ENCODE assay signal across 26 cellular contexts in genomic region chr6:142740449-142740848, GRCh38.
"Had no signal": no experiment of that assay in that cellular context is flagged by ENCODE, and none has a peak within 500 bp of the region (broad histone marks: within the 10 kb centered on the region; RNA-seq: fewer than 3 reads in every experiment).

No MANE protein-coding gene starts in this region.

- H3K27ac ChIP-seq: brain microvascular endothelial cell, esophagus muscularis mucosa, gastroesophageal sphincter, parathyroid adenoma, upper lobe of left lung, WERI-Rb-1 had no signal

- H3K4me3 ChIP-seq: esophagus muscularis mucosa, gastroesophageal sphincter, upper lobe of left lung had no signal

- H3K27me3 ChIP-seq: brain microvascular endothelial cell, esophagus muscularis mucosa, gastroesophageal sphincter, upper lobe of left lung had no signal

- FAIRE-seq: colon, TTC549 had no signal

- H3K9me3 ChIP-seq: esophagus muscularis mucosa, gastroesophageal sphincter, upper lobe of left lung had no signal

- ATAC-seq: activated CD8-positive, alpha-beta memory T cell treated with anti-CD3 and anti-CD28 coated beads, Interleukin-2, amount 10 ng/mL, durations not matched to agents 7 days and 5 days; activated CD8-positive, alpha-beta T cell treated with anti-CD3 and anti-CD28 coated beads for 36 hours; effector memory CD8-positive, alpha-beta T cell; gastroesophageal sphincter; left cardiac atrium; right cardiac atrium; stimulated activated naive CD8-positive, alpha-beta T cell treated with anti-CD3 and anti-CD28 coated beads, Interleukin-15, Interleukin-2, amounts not matched to agents 100 U/mL and 50 U/mL, for 24 hours had no signal

- H2AFZ ChIP-seq: parathyroid adenoma had no signal

- H3K36me3 ChIP-seq: brain microvascular endothelial cell, esophagus muscularis mucosa, gastroesophageal sphincter, upper lobe of left lung, WERI-Rb-1 had no signal

- H3K79me2 ChIP-seq: parathyroid adenoma had no signal

- H3K4me1 ChIP-seq: esophagus muscularis mucosa, gastroesophageal sphincter, parathyroid adenoma, upper lobe of left lung had no signal

- DNase-seq: activated CD4-positive, alpha-beta T cell treated with anti-CD3 and anti-CD28 coated beads, Interleukin-2, amount 10 ng/mL, durations not matched to agents 7 days and 5 days; activated CD4-positive, CD25-positive, alpha-beta regulatory T cell treated with anti-CD3 and anti-CD28 coated beads, Interleukin-2, amount 50 U/mL, for 72 hours; activated CD8-positive, alpha-beta memory T cell treated with anti-CD3 and anti-CD28 coated beads, Interleukin-2, amount 10 ng/mL, durations not matched to agents 7 days and 5 days; activated CD8-positive, alpha-beta T cell treated with anti-CD3 and anti-CD28 coated beads for 36 hours; activated gamma-delta T cell treated with Interleukin-2 at 50 U/mL for 16 hours; activated T-cell treated with anti-CD3 and anti-CD28 coated beads for 4 hours; anterior cingulate cortex; brain microvascular endothelial cell; effector memory CD8-positive, alpha-beta T cell; head of caudate nucleus; islet precursor cell; left cardiac atrium; mesenchymal stem cell; nephron progenitor cell; nucleus accumbens; right cardiac atrium; stimulated activated CD4-positive, alpha-beta T cell treated with anti-CD3 and anti-CD28 coated beads, Interleukin-12 subunit alpha, Interleukin-12 subunit beta, amount 100 ng/mL, for 4 hours; stimulated activated CD4-positive, alpha-beta T cell treated with anti-CD3 and anti-CD28 coated beads, Interleukin-4, amount 100 ng/mL, for 4 hours; stimulated activated naive CD8-positive, alpha-beta T cell treated with anti-CD3 and anti-CD28 coated beads, Interleukin-15, Interleukin-2, amounts not matched to agents 100 U/mL and 50 U/mL, for 24 hours; upper lobe of left lung; WERI-Rb-1 had no signal

- H3K9ac ChIP-seq: parathyroid adenoma had no signal
